In the genomic region with DNA sequence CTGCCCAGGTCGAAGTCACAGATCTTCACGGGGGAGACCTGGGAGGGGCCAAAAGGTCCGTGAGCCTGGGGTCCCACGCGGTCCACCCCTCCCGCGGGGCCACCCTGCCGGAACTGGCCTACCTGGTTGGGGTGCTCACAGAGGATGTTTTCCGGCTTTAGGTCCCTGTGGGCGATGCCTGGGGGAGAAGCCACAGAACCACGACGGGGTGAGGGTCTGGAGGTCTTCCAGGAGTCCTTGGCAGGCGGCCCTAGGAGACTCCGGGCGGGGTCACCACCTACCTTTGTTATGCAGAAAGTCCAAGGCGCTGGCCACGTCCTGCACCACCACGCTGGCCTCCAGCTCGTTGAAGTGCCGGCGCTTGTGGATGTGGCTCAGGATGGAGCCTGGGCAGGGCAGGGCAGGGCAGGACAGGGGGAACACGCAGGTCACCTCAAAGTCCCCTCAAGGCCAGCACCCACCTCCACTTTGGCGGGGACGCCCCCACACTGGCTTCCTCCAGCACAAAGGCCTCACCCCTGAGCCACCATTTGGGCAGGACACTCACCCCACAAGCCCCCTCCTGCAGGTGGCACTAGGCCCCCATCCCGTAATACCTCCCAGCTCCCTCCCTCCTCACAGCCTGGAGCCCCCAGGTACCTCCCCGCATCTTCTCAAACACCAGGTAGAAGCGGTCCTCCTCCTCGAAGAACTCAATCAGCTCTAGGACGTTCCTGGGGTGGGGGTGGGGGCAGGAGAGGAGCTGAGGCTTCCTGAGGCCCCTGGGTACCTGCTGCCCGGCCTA, we compare ENCODE assay signal across 1 cellular context.
TF ChIP-seq lines count a peak whose summit lies in the region.

No MANE protein-coding gene starts in this region.

TF ChIP-seq in K562, 482 proteins besides CTCF, POLR2A, EP300 and RAD21 (continues in another document):
- no peak for TF ChIP-seq FIP1L1 (IDR thresholded peaks at IDR 0.05; ENCODE audit: low read depth, low read length, poor library complexity, severe bottlenecking)
- no peak for TF ChIP-seq SMC3 (conservative IDR thresholded peaks at IDR 0.05; ENCODE audit: insufficient read depth, low read depth, low read length)
- TF ChIP-seq ZNF124 (CRISPR knock-in tag; IDR thresholded peaks at IDR 0.05), result no peak
- TF ChIP-seq ARID2 (IDR thresholded peaks at IDR 0.05), result no peak
- TF ChIP-seq ZFP30 (CRISPR knock-in tag; IDR thresholded peaks at IDR 0.05; ENCODE audit: borderline replicate concordance), result no peak
- no peak for TF ChIP-seq CEBPG (CRISPR knock-in tag; IDR thresholded peaks at IDR 0.05)
- peak in 1 of 2 experiments; percentile 73; a peak in 3 of 4 replicates for TF ChIP-seq CEBPG (tag; conservative IDR thresholded peaks at IDR 0.05 in 1 of 2, IDR thresholded peaks at IDR 0.05 in 1 of 2)
- TF ChIP-seq RBM14 (IDR thresholded peaks at IDR 0.05; ENCODE audit: borderline replicate concordance, insufficient read depth, low read depth, low read length), result 0 out of 2 replicates have a peak, but pooled peaks have one; percentile 75
- no peak for TF ChIP-seq ZNF436 (CRISPR knock-in tag; IDR thresholded peaks at IDR 0.05)
- TF ChIP-seq ZNF561 (CRISPR knock-in tag; conservative IDR thresholded peaks at IDR 0.05), result no peak
- TF ChIP-seq HNRNPL (IDR thresholded peaks at IDR 0.05; ENCODE audit: low read depth, low read length), result no peak
- TF ChIP-seq NFRKB (IDR thresholded peaks at IDR 0.05; ENCODE audit: low read depth), result no peak
- no peak; the same call in 1 of the 2 replicates for TF ChIP-seq ZFX (CRISPR knock-in tag; IDR thresholded peaks at IDR 0.05)
- TF ChIP-seq, protein P1, sequence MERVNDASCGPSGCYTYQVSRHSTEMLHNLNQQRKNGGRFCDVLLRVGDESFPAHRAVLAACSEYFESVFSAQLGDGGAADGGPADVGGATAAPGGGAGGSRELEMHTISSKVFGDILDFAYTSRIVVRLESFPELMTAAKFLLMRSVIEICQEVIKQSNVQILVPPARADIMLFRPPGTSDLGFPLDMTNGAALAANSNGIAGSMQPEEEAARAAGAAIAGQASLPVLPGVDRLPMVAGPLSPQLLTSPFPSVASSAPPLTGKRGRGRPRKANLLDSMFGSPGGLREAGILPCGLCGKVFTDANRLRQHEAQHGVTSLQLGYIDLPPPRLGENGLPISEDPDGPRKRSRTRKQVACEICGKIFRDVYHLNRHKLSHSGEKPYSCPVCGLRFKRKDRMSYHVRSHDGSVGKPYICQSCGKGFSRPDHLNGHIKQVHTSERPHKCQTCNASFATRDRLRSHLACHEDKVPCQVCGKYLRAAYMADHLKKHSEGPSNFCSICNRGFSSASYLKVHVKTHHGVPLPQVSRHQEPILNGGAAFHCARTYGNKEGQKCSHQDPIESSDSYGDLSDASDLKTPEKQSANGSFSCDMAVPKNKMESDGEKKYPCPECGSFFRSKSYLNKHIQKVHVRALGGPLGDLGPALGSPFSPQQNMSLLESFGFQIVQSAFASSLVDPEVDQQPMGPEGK (CRISPR knock-in tag; IDR thresholded peaks at IDR 0.05; ENCODE audit: borderline replicate concordance), result peak; percentile 37; the same call in 1 of the 2 replicates
- no peak for TF ChIP-seq BDP1 (IDR thresholded peaks at IDR 0.05; ENCODE audit: insufficient read depth, insufficient read length)
- TF ChIP-seq L3MBTL2 (IDR thresholded peaks at IDR 0.05), result no peak; the same call in 1 of the 2 replicates
- TF ChIP-seq, protein P2, sequence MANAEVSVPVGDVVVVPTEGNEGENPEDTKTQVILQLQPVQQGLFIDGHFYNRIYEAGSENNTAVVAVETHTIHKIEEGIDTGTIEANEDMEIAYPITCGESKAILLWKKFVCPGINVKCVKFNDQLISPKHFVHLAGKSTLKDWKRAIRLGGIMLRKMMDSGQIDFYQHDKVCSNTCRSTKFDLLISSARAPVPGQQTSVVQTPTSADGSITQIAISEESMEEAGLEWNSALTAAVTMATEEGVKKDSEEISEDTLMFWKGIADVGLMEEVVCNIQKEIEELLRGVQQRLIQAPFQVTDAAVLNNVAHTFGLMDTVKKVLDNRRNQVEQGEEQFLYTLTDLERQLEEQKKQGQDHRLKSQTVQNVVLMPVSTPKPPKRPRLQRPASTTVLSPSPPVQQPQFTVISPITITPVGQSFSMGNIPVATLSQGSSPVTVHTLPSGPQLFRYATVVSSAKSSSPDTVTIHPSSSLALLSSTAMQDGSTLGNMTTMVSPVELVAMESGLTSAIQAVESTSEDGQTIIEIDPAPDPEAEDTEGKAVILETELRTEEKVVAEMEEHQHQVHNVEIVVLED (CRISPR knock-in tag; IDR thresholded peaks at IDR 0.05), result no peak
- TF ChIP-seq, protein P3, sequence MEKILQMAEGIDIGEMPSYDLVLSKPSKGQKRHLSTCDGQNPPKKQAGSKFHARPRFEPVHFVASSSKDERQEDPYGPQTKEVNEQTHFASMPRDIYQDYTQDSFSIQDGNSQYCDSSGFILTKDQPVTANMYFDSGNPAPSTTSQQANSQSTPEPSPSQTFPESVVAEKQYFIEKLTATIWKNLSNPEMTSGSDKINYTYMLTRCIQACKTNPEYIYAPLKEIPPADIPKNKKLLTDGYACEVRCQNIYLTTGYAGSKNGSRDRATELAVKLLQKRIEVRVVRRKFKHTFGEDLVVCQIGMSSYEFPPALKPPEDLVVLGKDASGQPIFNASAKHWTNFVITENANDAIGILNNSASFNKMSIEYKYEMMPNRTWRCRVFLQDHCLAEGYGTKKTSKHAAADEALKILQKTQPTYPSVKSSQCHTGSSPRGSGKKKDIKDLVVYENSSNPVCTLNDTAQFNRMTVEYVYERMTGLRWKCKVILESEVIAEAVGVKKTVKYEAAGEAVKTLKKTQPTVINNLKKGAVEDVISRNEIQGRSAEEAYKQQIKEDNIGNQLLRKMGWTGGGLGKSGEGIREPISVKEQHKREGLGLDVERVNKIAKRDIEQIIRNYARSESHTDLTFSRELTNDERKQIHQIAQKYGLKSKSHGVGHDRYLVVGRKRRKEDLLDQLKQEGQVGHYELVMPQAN (IDR thresholded peaks at IDR 0.05; ENCODE audit: borderline replicate concordance), result 0 out of 2 replicates have a peak, but pooled peaks have one; percentile 34
- no peak for TF ChIP-seq NR3C1 (CRISPR knock-in tag; IDR thresholded peaks at IDR 0.05)
- TF ChIP-seq DMBX1 (CRISPR knock-in tag; IDR thresholded peaks at IDR 0.05; ENCODE audit: borderline replicate concordance), result no peak
- TF ChIP-seq CREM (IDR thresholded peaks at IDR 0.05; ENCODE audit: low read depth), result no peak
- no peak for TF ChIP-seq MCM5 (IDR thresholded peaks at IDR 0.05; ENCODE audit: low read depth)
- TF ChIP-seq ZNF224 (CRISPR knock-in tag; IDR thresholded peaks at IDR 0.05), result no peak
- TF ChIP-seq SP1 (CRISPR knock-in tag; IDR thresholded peaks at IDR 0.05), result peak; percentile 17; the same call in 1 of the 2 replicates
- TF ChIP-seq, protein P4, sequence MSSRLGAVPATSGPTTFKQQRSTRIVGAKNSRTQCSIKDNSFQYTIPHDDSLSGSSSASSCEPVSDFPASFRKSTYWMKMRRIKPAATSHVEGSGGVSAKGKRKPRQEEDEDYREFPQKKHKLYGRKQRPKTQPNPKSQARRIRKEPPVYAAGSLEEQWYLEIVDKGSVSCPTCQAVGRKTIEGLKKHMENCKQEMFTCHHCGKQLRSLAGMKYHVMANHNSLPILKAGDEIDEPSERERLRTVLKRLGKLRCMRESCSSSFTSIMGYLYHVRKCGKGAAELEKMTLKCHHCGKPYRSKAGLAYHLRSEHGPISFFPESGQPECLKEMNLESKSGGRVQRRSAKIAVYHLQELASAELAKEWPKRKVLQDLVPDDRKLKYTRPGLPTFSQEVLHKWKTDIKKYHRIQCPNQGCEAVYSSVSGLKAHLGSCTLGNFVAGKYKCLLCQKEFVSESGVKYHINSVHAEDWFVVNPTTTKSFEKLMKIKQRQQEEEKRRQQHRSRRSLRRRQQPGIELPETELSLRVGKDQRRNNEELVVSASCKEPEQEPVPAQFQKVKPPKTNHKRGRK (tag; IDR thresholded peaks at IDR 0.05), result no peak
- no peak for TF ChIP-seq SIX5 (IDR thresholded peaks at IDR 0.05; ENCODE audit: borderline replicate concordance in 1 of 2, insufficient read depth in 1 of 2, low read depth in 1 of 2, low read length in 2 of 2)
- TF ChIP-seq, protein P5, sequence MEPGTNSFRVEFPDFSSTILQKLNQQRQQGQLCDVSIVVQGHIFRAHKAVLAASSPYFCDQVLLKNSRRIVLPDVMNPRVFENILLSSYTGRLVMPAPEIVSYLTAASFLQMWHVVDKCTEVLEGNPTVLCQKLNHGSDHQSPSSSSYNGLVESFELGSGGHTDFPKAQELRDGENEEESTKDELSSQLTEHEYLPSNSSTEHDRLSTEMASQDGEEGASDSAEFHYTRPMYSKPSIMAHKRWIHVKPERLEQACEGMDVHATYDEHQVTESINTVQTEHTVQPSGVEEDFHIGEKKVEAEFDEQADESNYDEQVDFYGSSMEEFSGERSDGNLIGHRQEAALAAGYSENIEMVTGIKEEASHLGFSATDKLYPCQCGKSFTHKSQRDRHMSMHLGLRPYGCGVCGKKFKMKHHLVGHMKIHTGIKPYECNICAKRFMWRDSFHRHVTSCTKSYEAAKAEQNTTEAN (CRISPR knock-in tag; IDR thresholded peaks at IDR 0.05), result no peak
- TF ChIP-seq ZNF384 (IDR thresholded peaks at IDR 0.05; ENCODE audit: low read depth, low read length), result no peak
- peak; percentile 19 for TF ChIP-seq PCBP1 (IDR thresholded peaks at IDR 0.05; ENCODE audit: low read depth, low read length, poor library complexity, severe bottlenecking)
- no peak for TF ChIP-seq SMAD1 (IDR thresholded peaks at IDR 0.05; ENCODE audit: low read depth, low read length, partially characterized antibody)
- peak; percentile 28; the same call in 1 of the 2 replicates for TF ChIP-seq EGR1 (conservative IDR thresholded peaks at IDR 0.05)
- TF ChIP-seq MTA1 (IDR thresholded peaks at IDR 0.05; ENCODE audit: borderline replicate concordance), result no peak
- TF ChIP-seq ZNF77 (CRISPR knock-in tag; IDR thresholded peaks at IDR 0.05), result no peak
- TF ChIP-seq ZKSCAN3 (CRISPR knock-in tag; IDR thresholded peaks at IDR 0.05), result no peak
- no peak for TF ChIP-seq CREBBP (IDR thresholded peaks at IDR 0.05; ENCODE audit: low read depth, low read length)
- TF ChIP-seq, protein P6, sequence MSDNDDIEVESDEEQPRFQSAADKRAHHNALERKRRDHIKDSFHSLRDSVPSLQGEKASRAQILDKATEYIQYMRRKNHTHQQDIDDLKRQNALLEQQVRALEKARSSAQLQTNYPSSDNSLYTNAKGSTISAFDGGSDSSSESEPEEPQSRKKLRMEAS (CRISPR knock-in tag; IDR thresholded peaks at IDR 0.05), result peak; percentile 41; the same call in 1 of the 2 replicates
- no peak for TF ChIP-seq TGIF2 (CRISPR knock-in tag; IDR thresholded peaks at IDR 0.05)
- no peak for TF ChIP-seq POLR3A (IDR thresholded peaks at IDR 0.05; ENCODE audit: borderline replicate concordance, extremely low read depth, insufficient read depth, insufficient read length)
- TF ChIP-seq, protein P7, sequence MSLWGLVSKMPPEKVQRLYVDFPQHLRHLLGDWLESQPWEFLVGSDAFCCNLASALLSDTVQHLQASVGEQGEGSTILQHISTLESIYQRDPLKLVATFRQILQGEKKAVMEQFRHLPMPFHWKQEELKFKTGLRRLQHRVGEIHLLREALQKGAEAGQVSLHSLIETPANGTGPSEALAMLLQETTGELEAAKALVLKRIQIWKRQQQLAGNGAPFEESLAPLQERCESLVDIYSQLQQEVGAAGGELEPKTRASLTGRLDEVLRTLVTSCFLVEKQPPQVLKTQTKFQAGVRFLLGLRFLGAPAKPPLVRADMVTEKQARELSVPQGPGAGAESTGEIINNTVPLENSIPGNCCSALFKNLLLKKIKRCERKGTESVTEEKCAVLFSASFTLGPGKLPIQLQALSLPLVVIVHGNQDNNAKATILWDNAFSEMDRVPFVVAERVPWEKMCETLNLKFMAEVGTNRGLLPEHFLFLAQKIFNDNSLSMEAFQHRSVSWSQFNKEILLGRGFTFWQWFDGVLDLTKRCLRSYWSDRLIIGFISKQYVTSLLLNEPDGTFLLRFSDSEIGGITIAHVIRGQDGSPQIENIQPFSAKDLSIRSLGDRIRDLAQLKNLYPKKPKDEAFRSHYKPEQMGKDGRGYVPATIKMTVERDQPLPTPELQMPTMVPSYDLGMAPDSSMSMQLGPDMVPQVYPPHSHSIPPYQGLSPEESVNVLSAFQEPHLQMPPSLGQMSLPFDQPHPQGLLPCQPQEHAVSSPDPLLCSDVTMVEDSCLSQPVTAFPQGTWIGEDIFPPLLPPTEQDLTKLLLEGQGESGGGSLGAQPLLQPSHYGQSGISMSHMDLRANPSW (CRISPR knock-in tag; IDR thresholded peaks at IDR 0.05), result no peak
- no peak for TF ChIP-seq CAMTA2 (CRISPR knock-in tag; conservative IDR thresholded peaks at IDR 0.05)
- TF ChIP-seq, protein P8, sequence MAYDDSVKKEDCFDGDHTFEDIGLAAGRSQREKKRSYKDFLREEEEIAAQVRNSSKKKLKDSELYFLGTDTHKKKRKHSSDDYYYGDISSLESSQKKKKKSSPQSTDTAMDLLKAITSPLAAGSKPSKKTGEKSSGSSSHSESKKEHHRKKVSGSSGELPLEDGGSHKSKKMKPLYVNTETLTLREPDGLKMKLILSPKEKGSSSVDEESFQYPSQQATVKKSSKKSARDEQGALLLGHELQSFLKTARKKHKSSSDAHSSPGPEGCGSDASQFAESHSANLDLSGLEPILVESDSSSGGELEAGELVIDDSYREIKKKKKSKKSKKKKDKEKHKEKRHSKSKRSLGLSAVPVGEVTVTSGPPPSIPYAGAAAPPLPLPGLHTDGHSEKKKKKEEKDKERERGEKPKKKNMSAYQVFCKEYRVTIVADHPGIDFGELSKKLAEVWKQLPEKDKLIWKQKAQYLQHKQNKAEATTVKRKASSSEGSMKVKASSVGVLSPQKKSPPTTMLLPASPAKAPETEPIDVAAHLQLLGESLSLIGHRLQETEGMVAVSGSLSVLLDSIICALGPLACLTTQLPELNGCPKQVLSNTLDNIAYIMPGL (CRISPR knock-in tag; IDR thresholded peaks at IDR 0.05), result no peak
- TF ChIP-seq BCL6 (CRISPR knock-in tag; IDR thresholded peaks at IDR 0.05), result no peak
- TF ChIP-seq NCOA1 (IDR thresholded peaks at IDR 0.05; ENCODE audit: low read depth), result no peak
- TF ChIP-seq HNRNPUL1 (IDR thresholded peaks at IDR 0.05; ENCODE audit: low read length), result no peak
- no peak for TF ChIP-seq ESRRA (IDR thresholded peaks at IDR 0.05; ENCODE audit: borderline replicate concordance, low read depth)
- no peak for TF ChIP-seq TFAM (CRISPR knock-in tag; conservative IDR thresholded peaks at IDR 0.05)
- TF ChIP-seq MAFG (tag; conservative IDR thresholded peaks at IDR 0.05), result no peak
- TF ChIP-seq NFATC3 (IDR thresholded peaks at IDR 0.05), result no peak
- TF ChIP-seq BRCA1 (IDR thresholded peaks at IDR 0.05), result no peak
- no peak for TF ChIP-seq BRCA1 (CRISPR knock-in tag; IDR thresholded peaks at IDR 0.05)
- no peak for TF ChIP-seq HCFC1 (IDR thresholded peaks at IDR 0.05; ENCODE audit: low read depth, low read length)
- TF ChIP-seq SRSF1 (IDR thresholded peaks at IDR 0.05; ENCODE audit: low read depth, low read length), result no peak
- no peak for TF ChIP-seq TCF7L2 (IDR thresholded peaks at IDR 0.05; ENCODE audit: low read depth, low read length)
- no peak for TF ChIP-seq SMAD3 (CRISPR knock-in tag; conservative IDR thresholded peaks at IDR 0.05)
- TF ChIP-seq EZH2 (IDR thresholded peaks at IDR 0.05; ENCODE audit: borderline replicate concordance, low read depth, low read length), result no peak
